Comparison of ENCODE assay signal across 14 cellular contexts in the genomic region with DNA sequence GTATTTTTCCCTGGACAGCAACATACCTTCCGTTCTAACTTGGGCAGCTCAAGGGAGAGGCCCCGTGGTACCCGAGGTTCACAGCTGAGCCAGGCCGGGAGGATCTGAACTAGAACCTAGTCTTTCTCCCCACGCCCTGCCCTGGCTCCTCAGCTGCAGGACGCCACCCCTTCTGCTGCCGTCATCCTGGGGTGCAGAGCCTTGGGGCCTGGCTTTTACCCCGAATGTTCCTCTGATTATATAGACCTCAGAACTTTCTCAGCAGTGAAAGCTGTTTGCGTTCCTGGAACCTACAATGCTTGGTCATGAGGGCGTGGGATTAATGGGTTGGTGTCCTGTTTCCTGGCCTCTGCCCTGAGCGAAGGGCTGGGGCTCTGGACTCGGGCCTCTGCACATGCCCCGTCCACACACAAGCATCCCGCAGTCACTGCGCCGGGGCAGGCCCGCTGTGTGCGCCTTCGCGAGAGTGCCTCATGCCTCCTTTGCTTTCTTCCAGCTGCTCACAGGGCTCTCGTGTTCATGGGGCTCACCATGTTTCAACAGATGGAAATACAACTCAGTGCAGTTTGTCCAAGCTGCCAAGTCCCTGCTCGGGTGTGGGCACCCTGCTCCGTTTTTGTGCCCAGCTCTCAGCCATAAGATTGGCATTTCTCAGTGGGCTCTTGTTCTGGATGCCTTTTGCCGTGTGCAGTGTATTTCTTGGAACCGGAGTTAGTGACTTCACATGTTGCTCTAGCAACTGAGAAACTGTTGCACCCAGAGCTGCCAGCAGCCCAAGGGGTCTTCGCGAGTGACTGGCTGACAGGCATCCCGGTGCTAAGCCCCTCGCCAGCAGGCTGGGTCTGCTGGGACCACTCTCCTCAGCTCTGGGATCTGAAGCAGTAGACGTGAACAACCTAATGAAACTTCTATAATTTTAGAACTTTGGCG. TPM values are rescaled to one million over a fixed set of nuclear protein-coding genes. Genes with fewer than 3 reads are reported as not detected.
A peak's percentile ranks its signal among the peaks of the same experiment; 100 is the strongest.
DNase-seq lines count a peak whose midpoint lies in the region; ATAC-seq and TF ChIP-seq lines count a peak whose summit lies in the region.
"Had no signal": no experiment of that assay in that cellular context is flagged by ENCODE, and none has a peak within 500 bp of the region (broad histone marks: within the 10 kb centered on the region; RNA-seq: fewer than 3 reads in every experiment).

No MANE protein-coding gene starts in this region.

- H4K12ac ChIP-seq in trophoblast cell (ENCODE audit: low read depth, low read length) = no peak overlapping the region

- peak overlapping the region; percentile 89 for H4K91ac ChIP-seq in trophoblast cell (ENCODE audit: low read depth, low read length)

- H2BK12ac ChIP-seq in trophoblast cell (ENCODE audit: low read length) = peak overlapping the region; percentile 93

- peaks cover 31% of the 10 kb centered on the region for H3K79me1 ChIP-seq in trophoblast cell (ENCODE audit: low read length)

- H3K23ac ChIP-seq in trophoblast cell (ENCODE audit: low read length) = no peak overlapping the region

- WGBS in gastroesophageal sphincter (ENCODE audit: low coverage in 1 of 2), 2 donors = 30 to 56% methylated on average over 5 to 16 of the region's 31 CpGs
- no CpG with 5 or more reads among the region's 31 CpGs for WGBS in trophoblast cell (ENCODE audit: extremely low coverage, insufficient coverage, insufficient read length)
- WGBS in urinary bladder = 55% methylated on average over 31 of the region's 31 CpGs

- no peak overlapping the region for H3K4me2 ChIP-seq in trophoblast cell (ENCODE audit: low read length)

- peak overlapping the region in 1 of 2 donors; percentile 34 for H3K4me3 ChIP-seq in gastroesophageal sphincter
- H3K4me3 ChIP-seq in trophoblast cell (ENCODE audit: low read depth, low read length) = no peak overlapping the region
- no peak overlapping the region for H3K4me3 ChIP-seq in urinary bladder (ENCODE audit: low read depth, low read length)

- H3K9me3 ChIP-seq in gastroesophageal sphincter (no peaks in the 10 kb centered on the region), trophoblast cell (ENCODE audit: insufficient read depth, low read depth, low read length) (peaks cover 2% of the 10 kb centered on the region)

- in situ Hi-C loops in ACHN (cut with HindIII; ENCODE audit: low pct_ligation_motif_present, low pct_unique_long_range_greater_than_20kb, low sequenced_read_pairs) = no loop called here

- H3K27me3 ChIP-seq in gastroesophageal sphincter (no peaks in the 10 kb centered on the region), trophoblast cell (ENCODE audit: insufficient read depth, low read length) (no peaks in the 10 kb centered on the region)

- H2BK120ac ChIP-seq in trophoblast cell (ENCODE audit: insufficient read depth, low read length, poor library complexity) = peak overlapping the region; percentile 92

- no peak for ATAC-seq in gastroesophageal sphincter
- ATAC-seq: activated naive CD4-positive, alpha-beta T cell treated with anti-CD3 and anti-CD28 coated beads, Interleukin-2, amount 50 U/mL, for 72 hours had no signal

- no peak overlapping the region for H3K9ac ChIP-seq in trophoblast cell (ENCODE audit: low read length)

- H3K4me1 ChIP-seq in gastroesophageal sphincter (peaks cover 20 to 100% (median 46%) of the 10 kb centered on the region in 3 donors), trophoblast cell (ENCODE audit: control insufficient read depth in 1 of 2, insufficient read depth in 2 of 2, low read length in 2 of 2) (peaks cover 39 to 47% of the 10 kb centered on the region in 2 experiments), urinary bladder (ENCODE audit: insufficient read depth) (no peaks in the 10 kb centered on the region)

- H2BK5ac ChIP-seq in trophoblast cell (ENCODE audit: low read depth, low read length, poor library complexity) = peak overlapping the region; percentile 47

- H3K18ac ChIP-seq in trophoblast cell (ENCODE audit: low read length) = peak overlapping the region; percentile 44

- peak overlapping the region; percentile 43 for H4K8ac ChIP-seq in trophoblast cell (ENCODE audit: low read depth, low read length)

- H2AFZ ChIP-seq in trophoblast cell (ENCODE audit: insufficient read depth, low read length, poor library complexity) = peak overlapping the region; percentile 3

- DNase-seq in DMS 273 (lab: John Stamatoyannopoulos, UW; ENCODE audit: unreplicated experiment) (peak; percentile 2), DMS 273 treated with DMSO at 0.1 percent for 48 hours (lab: John Stamatoyannopoulos, UW) (no peak), trophoblast cell (no peak), cerebellar cortex (ENCODE audit: low spot score) (no peak), NCI-H1417 treated with DMSO at 0.1 percent for 48 hours (lab: John Stamatoyannopoulos, UW) (no peak), ACHN (no peak)
- DNase-seq: activated CD4-positive, CD25-positive, alpha-beta regulatory T cell; CD4-positive, alpha-beta memory T cell; NCI-H1092; NCI-H345 had no signal

- peak overlapping the region; percentile 75 to 98 (median 97) for H3K27ac ChIP-seq in gastroesophageal sphincter
- peak overlapping the region; percentile 89 for H3K27ac ChIP-seq in trophoblast cell (ENCODE audit: low read depth, low read length)
- peak overlapping the region; percentile 11 for H3K27ac ChIP-seq in urinary bladder (ENCODE audit: low read depth)
- H3K27ac ChIP-seq: 22Rv1 had no signal

- peak overlapping the region; percentile 61 for H2AK5ac ChIP-seq in trophoblast cell (ENCODE audit: low read length)

- peak overlapping the region; percentile 47 for H3K4ac ChIP-seq in trophoblast cell (ENCODE audit: low read depth, low read length)

- no peak for TF ChIP-seq EP300 in gastroesophageal sphincter (IDR thresholded peaks at IDR 0.05)

- peaks cover 0 to 46% of the 10 kb centered on the region in 2 donors for H3K36me3 ChIP-seq in gastroesophageal sphincter
- peaks cover 9 to 19% of the 10 kb centered on the region in 2 experiments for H3K36me3 ChIP-seq in trophoblast cell (ENCODE audit: control insufficient read depth in 1 of 2, insufficient read depth in 2 of 2, low read length in 2 of 2)
- H3K36me3 ChIP-seq in urinary bladder (ENCODE audit: insufficient read depth) = no peaks in the 10 kb centered on the region

- peaks cover 13% of the 10 kb centered on the region for H3K79me2 ChIP-seq in trophoblast cell (ENCODE audit: control insufficient read depth, insufficient read depth, low read length, poor library complexity)

- peak in 1 of 2 donors; percentile 18 for TF ChIP-seq POLR2A in gastroesophageal sphincter (IDR thresholded peaks at IDR 0.05)

- peak overlapping the region; percentile 73 for H3K14ac ChIP-seq in trophoblast cell (ENCODE audit: low read length)

- TF ChIP-seq CTCF in gastroesophageal sphincter (IDR thresholded peaks at IDR 0.05) = no peak

RNA-seq across cellular contexts. Expression of a gene that starts 20.4 kb away (rescaled TPM):
- total RNA-seq in gastroesophageal sphincter (1,000 to 10,000 TPM; 1,155 to 2,820 (median 1,765) TPM), urinary bladder (228 TPM)
- 5.9 and 6.1 TPM in 2 replicates for polyA plus RNA-seq in trophoblast cell (2013)
- 898 TPM for polyA plus RNA-seq in urinary bladder

Comparison
In these comparisons a context has a peak if more than half of its experiments do, and no peak if none do; other contexts are left out.
1. H3K27ac ChIP-seq: peak in every context shown above with its lines; median percentile 97 in gastroesophageal sphincter; 89 in trophoblast cell; 11 in urinary bladder.